Comparison of ENCODE assay signal across 8 cellular contexts in genomic region chr6:30344868-30345671, GRCh38. TPM values are rescaled to one million over a fixed set of nuclear protein-coding genes. Genes with fewer than 3 reads are reported as not detected.
A peak's percentile ranks its signal among the peaks of the same experiment; 100 is the strongest.
DNase-seq lines count a peak whose midpoint lies in the region; ATAC-seq and TF ChIP-seq lines count a peak whose summit lies in the region.

TSS of gene RPP21 (plus strand) at chr6:30345156. CDS start at chr6:30345172, 16 bp downstream.

- H2BK20ac ChIP-seq in IMR-90 (ENCODE audit: low read depth, low read length), result no peak within 1 kb of the TSS

- H4K91ac ChIP-seq in IMR-90 (ENCODE audit: insufficient read depth, low read depth, low read length), result peak within 1 kb of the TSS; percentile 70; the same call in 1 of the 2 replicates

- H3K4me3 ChIP-seq in IMR-90 (ENCODE audit: insufficient read depth, low read depth, low read length) (peak within 1 kb of the TSS; percentile 98), epithelial cell of esophagus (ENCODE audit: low read length) (peak within 1 kb of the TSS; percentile 82)

- no peaks in the 10 kb centered on the region for H3K9me3 ChIP-seq in IMR-90 (ENCODE audit: control insufficient read depth, insufficient read depth, low read length)

- in situ Hi-C loops in IMR-90 (cut with MboI; ENCODE audit: low sequenced_read_pairs), result no loop called here

- H3K27ac ChIP-seq in IMR-90 (ENCODE audit: insufficient read depth, low read length), result peak within 1 kb of the TSS; percentile 93

- 0 out of 2 replicates have a peak within 1 kb of the TSS, but pooled peaks have one; percentile 23 for H2BK120ac ChIP-seq in IMR-90 (ENCODE audit: low read depth, low read length)

- intact Hi-C loops in IMR-90 (cut with micrococcal nuclease), result loop anchor here (5.0 kb wide), 1 partner anchor 128 kb away; no protein-coding TSS in a partner anchor

- peak within 1 kb of the TSS; percentile 56; the same call in 1 of the 2 replicates for H3K23ac ChIP-seq in IMR-90 (ENCODE audit: low read depth, low read length)

- peak within 1 kb of the TSS; percentile 69 for H2BK5ac ChIP-seq in IMR-90 (ENCODE audit: low read depth, low read length, poor library complexity, severe bottlenecking)

- H3K9ac ChIP-seq in IMR-90 (ENCODE audit: low read depth, low read length), result peak within 1 kb of the TSS; percentile 95

- H4K5ac ChIP-seq in IMR-90 (ENCODE audit: low read depth, low read length), result peak within 1 kb of the TSS; percentile 88

- peak within 1 kb of the TSS; percentile 84 for H3K4me2 ChIP-seq in IMR-90 (ENCODE audit: low read depth, low read length)

- no TSS peak for BruUV-seq in IMR-90 (replicated peaks; lab: Mats Ljungman, UMichigan)

- peaks cover 7% of the 10 kb centered on the region for H3K9me1 ChIP-seq in IMR-90 (ENCODE audit: insufficient read depth, low read length)

- peak within 1 kb of the TSS; percentile 76; the same call in 1 of the 2 replicates for H3K18ac ChIP-seq in IMR-90 (ENCODE audit: low read depth, low read length)

- DNase-seq in DMS 273 (lab: John Stamatoyannopoulos, UW; ENCODE audit: unreplicated experiment) (peak; percentile 93), IMR-90 (peak; percentile 70), OCI-M1 (lab: John Stamatoyannopoulos, UW) (peak; percentile 88), activated T-cell treated with anti-CD3 and anti-CD28 coated beads for 4 hours (peak; percentile 79), epithelial cell of esophagus (ENCODE audit: low read depth) (peak; percentile 87), mucosa of gallbladder (ENCODE audit: low spot score) (peak; percentile 83)
- DNase-seq in stimulated activated CD8-positive, alpha-beta memory T cell treated with anti-CD3 and anti-CD28 coated beads, Interleukin-4, amount 100 ng/mL, for 24 hours (ENCODE audit: low read depth), result peak; percentile 80

- dilution Hi-C loops in IMR-90 (cut with HindIII; ENCODE audit: low sequenced_read_pairs, unreplicated experiment), result no loop called here

- no peaks in the 10 kb centered on the region for H3K27me3 ChIP-seq in IMR-90 (ENCODE audit: control insufficient read depth, insufficient read depth, low read length)

- peak within 1 kb of the TSS; percentile 18 for H2AK9ac ChIP-seq in IMR-90 (replicated peaks; ENCODE audit: low read depth, low read length, poor library complexity)

- H3K14ac ChIP-seq in IMR-90 (replicated peaks; ENCODE audit: low read depth, low read length), result peak within 1 kb of the TSS; percentile 41; the same call in 1 of the 2 replicates

- H2AFZ ChIP-seq in IMR-90 (replicated peaks; ENCODE audit: low read length, poor library complexity), result peak within 1 kb of the TSS; percentile 93

- no peak within 1 kb of the TSS; the same call in 2 of the 3 replicates for H2BK15ac ChIP-seq in IMR-90 (ENCODE audit: low read depth, low read length)

- no peak for TF ChIP-seq CTCF in IMR-90 (conservative IDR thresholded peaks at IDR 0.05; ENCODE audit: low read depth, low read length)
- no peak for TF ChIP-seq CTCF in epithelial cell of esophagus (IDR thresholded peaks at IDR 0.05; ENCODE audit: insufficient read depth, low read depth, low read length, missing control alignments)

- no peaks in the 10 kb centered on the region for H4K20me1 ChIP-seq in IMR-90 (ENCODE audit: insufficient read depth, low read length)

- peak; percentile 85 for TF ChIP-seq POLR2A in IMR-90 (IDR thresholded peaks at IDR 0.05; ENCODE audit: low read depth, low read length)

- CTCF ChIA-PET in IMR-90 (lab: Yijun Ruan, JAX), result no interaction called here

- TF ChIP-seq RAD21 in IMR-90 (IDR thresholded peaks at IDR 0.05; ENCODE audit: low read length), result no peak

- H3K79me1 ChIP-seq in IMR-90 (ENCODE audit: low read depth in 1 of 2, low read length in 2 of 2), result peaks cover 8 to 10% of the 10 kb centered on the region in 2 experiments; a peak in 3 of 4 replicates

- peaks cover 16% of the 10 kb centered on the region for H3K36me3 ChIP-seq in IMR-90 (ENCODE audit: control insufficient read depth, insufficient read depth, low read length)

- no peak within 1 kb of the TSS for H2AK5ac ChIP-seq in IMR-90 (ENCODE audit: low read depth, low read length)

- ATAC-seq in GM21528 (IDR thresholded peaks at IDR 0.05; ENCODE audit: low FRiP score, unreplicated experiment) (peak; percentile 91), IMR-90 (ENCODE audit: low read depth) (peak; percentile 99)

- no peaks in the 10 kb centered on the region for H3K4me1 ChIP-seq in IMR-90 (ENCODE audit: control insufficient read depth, insufficient read depth, low read length)

- peak within 1 kb of the TSS; percentile 42; the same call in 1 of the 2 replicates for H3K4ac ChIP-seq in IMR-90 (ENCODE audit: low read depth, low read length)

- no peak within 1 kb of the TSS for H3K56ac ChIP-seq in IMR-90 (ENCODE audit: extremely low read depth, insufficient read depth, low read length)

- POLR2A ChIA-PET in IMR-90 (lab: Charles Lee; ENCODE audit: unreplicated experiment), result no interaction called here

- peak within 1 kb of the TSS; percentile 93 to 94 for H4K8ac ChIP-seq in IMR-90 (ENCODE audit: low read depth in 2 of 2, low read length in 2 of 2)

- WGBS in IMR-90 (ENCODE audit: extremely low coverage in 2 of 2, insufficient read length in 1 of 2), 2 experiments, result 0% methylated on average over 18 of the region's 64 CpGs; no CpG with 5 or more reads in 1 of the 2 experiments

TF ChIP-seq in IMR-90, 13 proteins besides CTCF, POLR2A, EP300 and RAD21:
- TF ChIP-seq FOS (IDR thresholded peaks at IDR 0.05; ENCODE audit: low read depth, low read length), result no peak
- TF ChIP-seq MAZ (IDR thresholded peaks at IDR 0.05; ENCODE audit: borderline replicate concordance, low read depth, low read length), result peak; percentile 99

RNA-seq across cellular contexts. Expression of gene RPP21, which starts in this region (rescaled TPM):
- total RNA-seq in IMR-90 (2012; rRNA removed), result 20.6 and 28.9 TPM in 2 replicates
- polyA plus RNA-seq in IMR-90 (2012; rRNA removed), result 79.1 and 96.7 TPM in 2 replicates
- 136 and 190 TPM in 2 replicates for polyA plus RNA-seq in IMR-90 (2012; cell fraction: cytosol; rRNA removed)
- polyA plus RNA-seq in IMR-90 (2012; cell fraction: nucleus; rRNA removed; ENCODE audit: low replicate concordance), result 68.1 and 176 TPM in 2 replicates
- total RNA-seq in mucosa of gallbladder, result 42.6 TPM

Comparison
In these comparisons a context has a peak if more than half of its experiments do, and no peak if none do; other contexts are left out.
1. Peak in every context shown above with its lines: DNase-seq, ATAC-seq, H3K4me3 ChIP-seq and H3K27ac ChIP-seq.